ENCODE assay signal across 3 cellular contexts in the genomic region with DNA sequence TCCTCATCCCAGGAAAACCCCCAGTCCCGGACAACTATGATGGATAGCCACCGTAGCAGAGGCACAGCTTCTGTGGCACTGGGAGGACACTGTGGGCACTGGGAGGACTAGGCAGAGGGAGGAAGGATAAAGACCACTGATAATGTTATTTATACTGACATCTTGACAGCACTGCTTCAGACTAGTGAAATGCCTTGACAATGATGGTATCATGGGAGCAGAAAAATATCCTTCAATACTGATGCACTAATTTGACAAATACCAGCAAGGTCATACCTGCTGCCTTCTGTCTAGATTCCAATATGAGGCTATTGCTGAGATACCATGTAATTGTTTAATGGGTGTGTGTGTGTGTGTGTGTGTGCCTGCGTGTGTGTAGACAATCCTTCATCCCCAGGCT.
"Had no signal": no experiment of that assay in that cellular context is flagged by ENCODE, and none has a peak within 500 bp of the region (broad histone marks: within the 10 kb centered on the region; RNA-seq: fewer than 3 reads in every experiment).

No MANE protein-coding gene starts in this region.

- H3K4me3 ChIP-seq: GM12878 had no signal

- DNase-seq: GDM1, GF-D8 had no signal
